In genomic region chr1:179023946-179024345, GRCh38 we compare ENCODE assay signal across 20 cellular contexts. TPM values are rescaled to one million over a fixed set of nuclear protein-coding genes. Genes with fewer than 3 reads are reported as not detected.
DNase-seq lines count a peak whose midpoint lies in the region; FAIRE-seq and TF ChIP-seq lines count a peak whose summit lies in the region.
"Had no signal": no experiment of that assay in that cellular context is flagged by ENCODE, and none has a peak within 500 bp of the region (broad histone marks: within the 10 kb centered on the region; RNA-seq: fewer than 3 reads in every experiment).

No MANE protein-coding gene starts in this region.

- H3K79me2 ChIP-seq in DOHH2 (ENCODE audit: control insufficient read depth, low read length) (peaks cover 25% of the 10 kb centered on the region), H1 (ENCODE audit: control insufficient read depth in 1 of 2, insufficient read depth in 2 of 2, low read length in 2 of 2) (peaks cover 0 to 21% of the 10 kb centered on the region in 2 experiments; a peak in 2 of 4 replicates)

- no peak overlapping the region for H3K56ac ChIP-seq in H1 (replicated peaks; ENCODE audit: insufficient read length, low read depth, low read length)

- 80% methylated on average over 6 of the region's 6 CpGs; no CpG with 5 or more reads in 1 of the 2 experiments for WGBS in H1 (ENCODE audit: extremely low coverage in 1 of 2, insufficient coverage in 1 of 2, insufficient read length in 1 of 2, insufficient replicate concordance in 2 of 2, low coverage in 1 of 2, low lambda C conversion rate in 2 of 2, missing lambda C conversion rate in 1 of 2), 2 experiments
- WGBS in transverse colon (ENCODE audit: low coverage in 1 of 2), 2 donors: 58 to 63% methylated on average over 5 to 6 of the region's 6 CpGs
- WGBS in ovary, 3 donors: 74 to 78% (median 75%) methylated on average over 6 of the region's 6 CpGs

- H3K9me3 ChIP-seq in DOHH2 (ENCODE audit: control insufficient read depth, insufficient read depth, low read length) (no peaks in the 10 kb centered on the region), H1 (ENCODE audit: insufficient read depth in 2 of 2, low read depth in 1 of 2, low read length in 1 of 2) (no peaks in the 10 kb centered on the region), transverse colon (no peaks in the 10 kb centered on the region), ovary (no peaks in the 10 kb centered on the region)
- H3K9me3 ChIP-seq: SJCRH30 had no signal

- peaks cover 42% of the 10 kb centered on the region for H3K4me1 ChIP-seq in DOHH2 (ENCODE audit: control insufficient read depth, low read length)
- peaks cover 0 to 6% (median 3%) of the 10 kb centered on the region in 4 experiments; a peak in 2 of 7 replicates for H3K4me1 ChIP-seq in H1 (replicated peaks in 1 of 4; ENCODE audit: control insufficient read depth in 3 of 4, insufficient read depth in 4 of 4, low read length in 3 of 4)
- peaks cover 5 to 31% (median 23%) of the 10 kb centered on the region in 4 donors for H3K4me1 ChIP-seq in transverse colon
- H3K4me1 ChIP-seq in ovary (ENCODE audit: insufficient read depth): peaks cover 3% of the 10 kb centered on the region

- TF ChIP-seq RAD21 in H1 (IDR thresholded peaks at IDR 0.05 in 1 of 2, conservative IDR thresholded peaks at IDR 0.05 in 1 of 2; ENCODE audit: low read depth in 2 of 2, low read length in 2 of 2): no peak

- no peak overlapping the region for H2BK12ac ChIP-seq in H1 (ENCODE audit: low read depth, low read length)

- H3K27ac ChIP-seq in DOHH2 (ENCODE audit: low read depth, low read length) (no peak overlapping the region), H1 (ENCODE audit: low read depth, low read length) (no peak overlapping the region), transverse colon (peak overlapping the region; percentile 97 to 99 (median 98)), ovary (no peak overlapping the region)
- H3K27ac ChIP-seq: C4-2B, RWPE1, SJCRH30 had no signal

- no peak overlapping the region for H3K14ac ChIP-seq in H1 (ENCODE audit: insufficient read length)

- no peak overlapping the region for H4K5ac ChIP-seq in H1 (ENCODE audit: insufficient read length, low read depth, low read length)

- H2AK5ac ChIP-seq in H1 (ENCODE audit: low read depth, low read length): no peak overlapping the region

- H4K20me1 ChIP-seq in DOHH2 (ENCODE audit: control insufficient read depth, insufficient read depth, low read depth, low read length) (no peaks in the 10 kb centered on the region), H1 (replicated peaks in 1 of 2; ENCODE audit: control insufficient read depth in 1 of 2, insufficient read depth in 2 of 2, low read length in 2 of 2) (peaks cover 0 to 4% of the 10 kb centered on the region in 2 experiments)

- H2BK15ac ChIP-seq in H1 (ENCODE audit: low read length): no peak overlapping the region

- TF ChIP-seq EP300 in H1 (IDR thresholded peaks at IDR 0.05; ENCODE audit: borderline replicate concordance in 1 of 2, low read depth in 2 of 2, low read length in 2 of 2) (no peak), transverse colon (IDR thresholded peaks at IDR 0.05; ENCODE audit: low read depth) (no peak), ovary (IDR thresholded peaks at IDR 0.05) (no peak)

- no peaks in the 10 kb centered on the region for H3K27me3 ChIP-seq in DOHH2 (ENCODE audit: control insufficient read depth, low read length)
- H3K27me3 ChIP-seq in H1 (replicated peaks in 1 of 4; ENCODE audit: control insufficient read depth in 3 of 4, extremely low read depth in 1 of 4, insufficient read depth in 3 of 4, low read length in 3 of 4): no peaks in the 10 kb centered on the region
- no peaks in the 10 kb centered on the region for H3K27me3 ChIP-seq in transverse colon
- H3K27me3 ChIP-seq in ovary: no peaks in the 10 kb centered on the region
- H3K27me3 ChIP-seq: SJCRH30 had no signal

- H2BK5ac ChIP-seq in H1 (ENCODE audit: low read depth, low read length): no peak overlapping the region

- FAIRE-seq in H1 (lab: Jason Lieb, UNC) (no peak), D721Med (lab: Jason Lieb, UNC) (no peak)
- FAIRE-seq: A204.1, GM19239 had no signal

- peaks cover 15% of the 10 kb centered on the region for H3F3A ChIP-seq in DOHH2 (ENCODE audit: control insufficient read depth, insufficient read depth)

- H3K4ac ChIP-seq in H1 (replicated peaks; ENCODE audit: insufficient read length, low read depth, low read length): no peak overlapping the region

- CTCF ChIA-PET in H1 (lab: Charles Lee; ENCODE audit: partially characterized antibody): interaction anchor here (0.6 to 1.8 kb wide), 10 partner anchors 16 to 522 kb away, joined by 3 to 9 read pairs (median 3); no protein-coding TSS in a partner anchor

- H2BK20ac ChIP-seq in H1 (ENCODE audit: low read length): no peak overlapping the region

- no peak overlapping the region for H4K91ac ChIP-seq in H1 (replicated peaks; ENCODE audit: insufficient read length, low read length)

- peaks cover 4% of the 10 kb centered on the region; the same call in 1 of the 2 replicates for H3K23me2 ChIP-seq in H1 (ENCODE audit: low read depth, low read length)

- H3K36me3 ChIP-seq in DOHH2 (ENCODE audit: control insufficient read depth, low read length) (no peaks in the 10 kb centered on the region; the same call in none of the 2 replicates), H1 (ENCODE audit: control insufficient read depth in 2 of 4, insufficient read depth in 4 of 4, low read length in 3 of 4) (no peaks in the 10 kb centered on the region), transverse colon (no peaks in the 10 kb centered on the region), ovary (no peaks in the 10 kb centered on the region)
- H3K36me3 ChIP-seq: SJCRH30 had no signal

- H3K4me2 ChIP-seq in DOHH2 (ENCODE audit: low read length): peak overlapping the region; percentile 6; the same call in 1 of the 2 replicates
- no peak overlapping the region for H3K4me2 ChIP-seq in H1 (ENCODE audit: insufficient read depth in 1 of 2, low read depth in 2 of 2, low read length in 2 of 2)

- in situ Hi-C loops in transverse colon (cut with MboI; ENCODE audit: low pct_ligation_motif_present in 1 of 4, low pct_unique_long_range_greater_than_20kb in 1 of 4, low sequenced_read_pairs in 3 of 4): loop anchor here in 3 of 4 donors (25.0 kb wide), 3 partner anchors 262 to 712 kb away; no protein-coding TSS in a partner anchor

- H3K4me3 ChIP-seq in DOHH2 (ENCODE audit: low read length) (no peak overlapping the region), H1 (ENCODE audit: extremely low read depth in 1 of 4, insufficient read depth in 2 of 4, low read depth in 3 of 4, low read length in 4 of 4) (no peak overlapping the region), transverse colon (no peak overlapping the region), ovary (no peak overlapping the region)
- H3K4me3 ChIP-seq: SJCRH30 had no signal

- DNase-seq in NCI-H82 (lab: John Stamatoyannopoulos, UW) (peak; percentile 70), NCI-H82 treated with DMSO at 0.1 percent for 48 hours (lab: John Stamatoyannopoulos, UW; ENCODE audit: unreplicated experiment) (no peak), H1 (ENCODE audit: low read depth in 1 of 2, low spot score in 2 of 2) (no peak), transverse colon (no peak), ovary (no peak), D721Med (ENCODE audit: insufficient read length, low spot score) (no peak), COR-L47 (lab: John Stamatoyannopoulos, UW) (no peak)
- DNase-seq: DMS53, H7, Karpas-422, NCI-H187 treated with DMSO at 0.1 percent for 48 hours, NCI-H345, NCI-H69, PC-3, SJCRH30 had no signal

- H2AFZ ChIP-seq in H1 (ENCODE audit: low read length): 0 out of 2 replicates have a peak overlapping the region, but pooled peaks have one; percentile 30

- no peaks in the 10 kb centered on the region for H3K9me2 ChIP-seq in DOHH2 (replicated peaks; ENCODE audit: control insufficient read depth, low read length)

- H3K23ac ChIP-seq in H1 (ENCODE audit: insufficient read length): no peak overlapping the region

- no peak for TF ChIP-seq POLR2A in H1 (IDR thresholded peaks at IDR 0.05; ENCODE audit: control extremely low read depth in 1 of 2, low read depth in 2 of 2, low read length in 2 of 2)
- no peak for TF ChIP-seq POLR2A in transverse colon (IDR thresholded peaks at IDR 0.05)
- TF ChIP-seq POLR2A in ovary (IDR thresholded peaks at IDR 0.05): no peak

- H4K8ac ChIP-seq in H1 (ENCODE audit: extremely low read depth, insufficient read depth, low read length): no peak overlapping the region

- no peaks in the 10 kb centered on the region for H3K79me1 ChIP-seq in H1 (ENCODE audit: low read depth, low read length)

- no peak overlapping the region for H3K9ac ChIP-seq in H1 (replicated peaks in 1 of 4; ENCODE audit: extremely low read depth in 1 of 4, low read depth in 3 of 4, low read length in 3 of 4)

- intact Hi-C loops in transverse colon (cut with DNase I; ENCODE audit: low total_unique reads): no loop called here
- intact Hi-C loops in ovary (cut with DNase I): no loop called here

- TF ChIP-seq CTCF in DOHH2 (IDR thresholded peaks at IDR 0.05; ENCODE audit: low read depth, low read length, poor library complexity, severe bottlenecking) (no peak), H1 (IDR thresholded peaks at IDR 0.05; ENCODE audit: control extremely low read depth in 1 of 3, insufficient read depth in 1 of 3, low read depth in 1 of 3, low read length in 3 of 3) (no peak), transverse colon (IDR thresholded peaks at IDR 0.05) (no peak), ovary (IDR thresholded peaks at IDR 0.05) (no peak), D721Med (IDR thresholded peaks at IDR 0.05; ENCODE audit: insufficient read depth, missing control alignments) (no peak)

- H2BK120ac ChIP-seq in H1 (replicated peaks; ENCODE audit: low read depth, low read length): no peak overlapping the region

- POLR2A ChIA-PET in H1 (lab: Charles Lee; ENCODE audit: partially characterized antibody): interaction anchor here (0.9 kb wide), 1 partner anchor 206 kb away, joined by 3 read pairs; no protein-coding TSS in a partner anchor

- H3K18ac ChIP-seq in H1 (ENCODE audit: extremely low read depth, low read length): no peak overlapping the region

RNA-seq across cellular contexts. Expression of gene FAM20B, which starts 1.7 kb away (rescaled TPM):
- total RNA-seq in H1 (2021; fragmentation: NEBNext Ultra II Directional; extraction: Animal tissue kit (Norgen Biotek cat#: 25700)): 36.3 and 36.6 TPM in 2 replicates
- polyA plus RNA-seq in H1 (2011; rRNA removed): 6.3 and 8.3 TPM in 2 replicates
- polyA plus RNA-seq in H1 (2011; cell fraction: cytosol; rRNA removed): 10.3 TPM
- 9.4 TPM for polyA plus RNA-seq in H1 (2011; cell fraction: nucleus; rRNA removed)
- polyA plus RNA-seq in H1 (2012, experiment 1 of 2): 12.6 to 21.2 TPM (median 13.9 TPM) in 4 replicates
- polyA plus RNA-seq in H1 (2012, experiment 2 of 2): 2.7 TPM
- 18.2 TPM for polyA plus RNA-seq in H1 (2013, experiment 1 of 2)
- 18.7 TPM for polyA plus RNA-seq in H1 (2013, experiment 2 of 2)
- polyA minus RNA-seq in H1 (2011; rRNA and poly(A)+ RNA removed): 36.1 and 43.3 TPM in 2 replicates
- polyA minus RNA-seq in H1 (2011; cell fraction: cytosol; rRNA and poly(A)+ RNA removed): 14.0 TPM
- polyA minus RNA-seq in H1 (2011; cell fraction: nucleus; rRNA and poly(A)+ RNA removed): 17.0 TPM
- 10 to 100 TPM; 10.8 to 24.9 (median 17.5) TPM for total RNA-seq in transverse colon
- total RNA-seq in ovary: 10 to 100 TPM; 22.5 to 62.0 (median 49.1) TPM
- polyA plus RNA-seq in ovary: 10 to 100 TPM; 19.0 to 50.1 TPM

RNA-seq across cellular contexts. Expression of gene TOR3A, which starts 57.9 kb away (rescaled TPM):
- total RNA-seq in H1 (2021; fragmentation: NEBNext Ultra II Directional; extraction: Animal tissue kit (Norgen Biotek cat#: 25700)): 19.9 and 21.4 TPM in 2 replicates
- polyA plus RNA-seq in H1 (2011; rRNA removed) (15.3 and 26.9 TPM in 2 replicates), ovary (10 to 100 TPM; 17.8 to 19.5 TPM)
- 20.4 TPM for polyA plus RNA-seq in H1 (2011; cell fraction: cytosol; rRNA removed)
- 32.6 TPM for polyA plus RNA-seq in H1 (2011; cell fraction: nucleus; rRNA removed)
- 18.0 to 24.6 TPM (median 21.5 TPM) in 4 replicates for polyA plus RNA-seq in H1 (2012, experiment 1 of 2)
- polyA plus RNA-seq in H1 (2012, experiment 2 of 2): 14.7 TPM
- 15.3 TPM for polyA plus RNA-seq in H1 (2013, experiment 1 of 2)
- polyA plus RNA-seq in H1 (2013, experiment 2 of 2): 16.1 TPM
- 29.6 and 40.8 TPM in 2 replicates for polyA minus RNA-seq in H1 (2011; rRNA and poly(A)+ RNA removed)
- polyA minus RNA-seq in H1 (2011; cell fraction: cytosol; rRNA and poly(A)+ RNA removed): 16.9 TPM
- polyA minus RNA-seq in H1 (2011; cell fraction: nucleus; rRNA and poly(A)+ RNA removed): 14.4 TPM
- total RNA-seq in transverse colon (100 to 1,000 TPM in 1 of 4 donors, 10 to 100 TPM in 3; 66.2 to 308 (median 72.7) TPM), ovary (10 to 100 TPM; 19.2 to 55.0 (median 26.7) TPM)

Comparison
In these comparisons a context has a peak if more than half of its experiments do, and no peak if none do; other contexts are left out.
1. H3K27ac ChIP-seq: peak in transverse colon (4 of 4); none in DOHH2 (single experiment), H1 (single experiment) and ovary (0 of 2).